Comparison of ENCODE assay signal across 1 cellular context in genomic region chr2:113005030-113005509, GRCh38.
TF ChIP-seq lines count a peak whose summit lies in the region.

IL36A (plus strand) TSS chr2:113005459; CDS start chr2:113005872, 413 bp downstream.

TF ChIP-seq in K562, 482 proteins besides CTCF, POLR2A, EP300 and RAD21 (continued from another document):
- TF ChIP-seq, protein P1, sequence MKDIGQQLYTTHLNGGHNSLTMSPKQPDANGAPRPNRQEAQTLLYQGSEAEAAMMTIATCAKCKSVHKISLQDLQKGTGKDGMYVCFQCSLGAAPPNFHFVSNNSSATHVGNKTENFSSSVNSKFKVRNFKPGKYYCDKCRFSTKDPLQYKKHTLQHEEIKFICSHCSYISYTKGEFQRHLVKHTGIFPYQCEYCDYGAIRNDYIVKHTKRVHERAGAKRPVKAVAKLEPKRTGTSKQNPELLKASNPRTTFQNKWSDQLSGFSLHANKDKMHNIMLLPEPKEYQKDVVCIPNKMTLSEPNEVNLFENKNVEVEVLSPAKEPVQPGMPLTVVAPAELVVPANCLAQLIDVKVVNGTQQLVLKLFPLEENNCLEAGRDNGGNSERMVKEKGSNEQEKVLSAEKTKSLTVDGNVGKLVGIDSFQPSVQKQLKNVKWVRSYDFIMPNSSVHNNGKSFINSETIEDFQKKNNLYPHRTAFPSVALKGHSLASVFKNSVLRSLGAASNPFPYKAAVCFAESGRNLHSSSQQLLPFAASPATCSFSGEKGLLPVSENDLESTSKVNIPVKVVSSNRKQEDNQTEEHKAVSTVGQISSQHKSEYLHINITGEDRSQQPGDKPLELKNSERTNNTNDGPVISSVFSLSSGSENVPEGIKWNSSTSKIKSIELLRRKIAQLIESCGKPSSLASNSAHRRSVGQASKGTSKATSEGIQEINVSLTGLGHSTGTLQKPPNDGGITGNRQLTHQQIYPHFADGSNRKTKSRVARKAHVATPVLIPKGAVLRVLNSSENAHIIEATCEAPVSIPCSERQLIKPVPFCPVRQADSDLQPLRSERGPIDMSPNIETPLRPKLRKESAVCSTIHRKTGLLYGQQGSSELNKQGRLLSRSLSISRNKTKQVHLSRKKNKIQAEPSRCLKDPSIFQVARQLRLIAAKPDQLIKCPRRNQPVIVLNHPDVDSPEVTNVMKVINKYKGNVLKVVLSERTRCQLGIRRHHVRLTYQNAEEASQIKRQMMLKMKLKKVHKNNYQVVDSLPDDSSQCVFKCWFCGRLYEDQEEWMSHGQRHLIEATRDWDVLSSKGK (CRISPR knock-in tag; IDR thresholded peaks at IDR 0.05), result no peak
- no peak for TF ChIP-seq ZSCAN32 (CRISPR knock-in tag; IDR thresholded peaks at IDR 0.05)
- TF ChIP-seq ATF3 (IDR thresholded peaks at IDR 0.05), result peak; percentile 51
- no peak for TF ChIP-seq ATF3 (CRISPR knock-in tag; conservative IDR thresholded peaks at IDR 0.05)
- TF ChIP-seq HIVEP1 (CRISPR knock-in tag; IDR thresholded peaks at IDR 0.05), result no peak
